In genomic region chr17:50661795-50662391, GRCh38 we compare ENCODE assay signal across 9 cellular contexts. TPM values are rescaled to one million over a fixed set of nuclear protein-coding genes. Genes with fewer than 3 reads are reported as not detected.
DNase-seq lines count a peak whose midpoint lies in the region; ATAC-seq, FAIRE-seq and TF ChIP-seq lines count a peak whose summit lies in the region.
"Had no signal": no experiment of that assay in that cellular context is flagged by ENCODE, and none has a peak within 500 bp of the region (broad histone marks: within the 10 kb centered on the region; RNA-seq: fewer than 3 reads in every experiment).

No MANE protein-coding gene starts in this region.

- TF ChIP-seq CTCF in OCI-LY3 (IDR thresholded peaks at IDR 0.05; ENCODE audit: low read depth, low read length) (no peak), K562 (IDR thresholded peaks at IDR 0.05 in 2 of 3, conservative IDR thresholded peaks at IDR 0.05 in 1 of 3; ENCODE audit: insufficient read depth in 2 of 3, low read depth in 1 of 3, low read length in 3 of 3) (no peak)

- H3K9ac ChIP-seq in OCI-LY3 (ENCODE audit: low read length): no peak overlapping the region
- peak overlapping the region; percentile 58 to 83; a peak in 3 of 4 replicates for H3K9ac ChIP-seq in K562 (ENCODE audit: insufficient read depth in 1 of 2, low read depth in 2 of 2, low read length in 2 of 2)

- ATAC-seq in K562 (peak; percentile 87), HG02763 (IDR thresholded peaks at IDR 0.05; ENCODE audit: unreplicated experiment) (no peak)

- no TSS peak for BruUV-seq in K562 (replicated peaks; lab: Mats Ljungman, UMichigan)

- FAIRE-seq in K562 (lab: Jason Lieb, UNC): peak; percentile 98
- FAIRE-seq: GM18507 had no signal

- H3K79me2 ChIP-seq in OCI-LY3 (ENCODE audit: low read length) (no peaks in the 10 kb centered on the region), K562 (ENCODE audit: control insufficient read depth, insufficient read depth, low read length) (no peaks in the 10 kb centered on the region)

- H4K20me1 ChIP-seq in OCI-LY3 (ENCODE audit: insufficient read depth, low read length) (no peaks in the 10 kb centered on the region), K562 (replicated peaks; ENCODE audit: control insufficient read depth, insufficient read depth, low read length) (no peaks in the 10 kb centered on the region)

- H3K27ac ChIP-seq in OCI-LY3 (ENCODE audit: low read length) (no peak overlapping the region), K562 (ENCODE audit: extremely low read depth, low read depth, low read length) (peak overlapping the region; percentile 95)

- intact Hi-C loops in K562 (cut with micrococcal nuclease): no loop called here

- CTCF ChIA-PET in K562 (lab: Yijun Ruan, JAX; ENCODE audit: low intra/inter-chr PET ratio): no interaction called here

- POLR2A ChIA-PET in K562 (lab: Yijun Ruan, JAX): interaction anchor here (0.6 to 1.8 kb wide), 12 partner anchors 9 to 342 kb away, joined by 3 to 6 read pairs (median 4); no protein-coding TSS in a partner anchor

- H3K4me1 ChIP-seq in OCI-LY3 (ENCODE audit: low read length) (peaks cover 4% of the 10 kb centered on the region; the same call in 1 of the 2 replicates), K562 (replicated peaks in 1 of 2; ENCODE audit: control insufficient read depth in 2 of 2, insufficient read depth in 2 of 2, low read length in 2 of 2) (peaks cover 59 to 61% of the 10 kb centered on the region in 2 experiments)

- peak; percentile 58; the same call in 1 of the 2 replicates for TF ChIP-seq POLR2A in K562 (conservative IDR thresholded peaks at IDR 0.05)

- TF ChIP-seq EP300 in K562 (IDR thresholded peaks at IDR 0.05; ENCODE audit: low read length): peak; percentile 86

- no peak for TF ChIP-seq RAD21 in K562 (CRISPR knock-in tag; conservative IDR thresholded peaks at IDR 0.05 in 1 of 2, IDR thresholded peaks at IDR 0.05 in 1 of 2)

- peaks cover 7% of the 10 kb centered on the region; the same call in 1 of the 2 replicates for H3K27me3 ChIP-seq in OCI-LY3 (ENCODE audit: low read depth, low read length)
- no peaks in the 10 kb centered on the region; a peak in 1 of 5 replicates for H3K27me3 ChIP-seq in K562 (ENCODE audit: control insufficient read depth in 2 of 2, insufficient read depth in 2 of 2, low read length in 2 of 2)

- H2AFZ ChIP-seq in OCI-LY3 (ENCODE audit: low read depth, low read length) (0 out of 2 replicates have a peak overlapping the region, but pooled peaks have one; percentile 54), K562 (ENCODE audit: low read depth, low read length) (peak overlapping the region; percentile 81)

- H3K4me2 ChIP-seq in OCI-LY3 (ENCODE audit: low read length) (no peak overlapping the region), K562 (ENCODE audit: insufficient read depth, low read length) (peak overlapping the region; percentile 73)

- WGBS in K562 (ENCODE audit: insufficient coverage, low coverage, missing lambda C conversion rate): 26% methylated on average over 9 of the region's 9 CpGs

- in situ Hi-C loops in K562 (cut with MboI): no loop called here

- no peaks in the 10 kb centered on the region for H3K9me3 ChIP-seq in OCI-LY3 (ENCODE audit: insufficient read depth, low read length)
- H3K9me3 ChIP-seq in K562 (replicated peaks; ENCODE audit: control insufficient read depth, insufficient read depth, low read depth, low read length): no peaks in the 10 kb centered on the region

- DNase-seq in stimulated activated CD4-positive, alpha-beta T cell treated with anti-CD3 and anti-CD28 coated beads, Interleukin-12 subunit alpha, Interleukin-12 subunit beta, amount 100 ng/mL, for 4 hours: peak; percentile 7
- DNase-seq in stimulated activated CD4-positive, alpha-beta T cell treated with anti-CD3 and anti-CD28 coated beads, Interleukin-4, amount 100 ng/mL, for 1 hour: no peak
- DNase-seq in K562 (ENCODE audit: extremely low read depth in 1 of 4, low spot score in 3 of 4) (peak; percentile 67 to 91 (median 78)), left kidney (ENCODE audit: low read depth, low spot score) (peak; percentile 78), stromal cell of bone marrow (ENCODE audit: low read depth) (peak; percentile 76)
- DNase-seq in activated effector memory CD4-positive, alpha-beta T cell treated with anti-CD3 and anti-CD28 coated beads, Interleukin-2, amount 50 U/mL, for 16 hours: no peak

- H3K36me3 ChIP-seq in OCI-LY3 (replicated peaks; ENCODE audit: low read depth, low read length) (no peaks in the 10 kb centered on the region), K562 (ENCODE audit: control insufficient read depth, insufficient read depth, low read length) (no peaks in the 10 kb centered on the region)

- H3K4me3 ChIP-seq in OCI-LY3 (ENCODE audit: low read length) (no peak overlapping the region), K562 (no peak overlapping the region)

- H3K9me1 ChIP-seq in K562 (ENCODE audit: control insufficient read depth, insufficient read depth, low read length): peaks cover 8% of the 10 kb centered on the region

TF ChIP-seq in K562, 482 proteins besides CTCF, POLR2A, EP300 and RAD21 (continues in another document):
- TF ChIP-seq ERF (CRISPR knock-in tag; IDR thresholded peaks at IDR 0.05) (peak; percentile 51; the same call in 1 of the 2 replicates), MIER1 (IDR thresholded peaks at IDR 0.05; ENCODE audit: low read depth) (peak; percentile 31; the same call in 1 of the 2 replicates), SREBF1 (IDR thresholded peaks at IDR 0.05; ENCODE audit: borderline replicate concordance, low read depth, low read length) (no peak), MYBL2 (IDR thresholded peaks at IDR 0.05; ENCODE audit: low read depth) (no peak), MYBL2 (CRISPR knock-in tag; IDR thresholded peaks at IDR 0.05; ENCODE audit: borderline replicate concordance) (no peak), ZEB2 (IDR thresholded peaks at IDR 0.05) (peak; percentile 82)

RNA-seq across cellular contexts. Expression of gene ABCC3, which starts 27.2 kb away (rescaled TPM):
- total RNA-seq in K562 (2011; cell fraction: chromatin; rRNA removed; ENCODE audit: low replicate concordance): 2.3 and 7.3 TPM in 2 replicates
- 3.3 and 3.7 TPM in 2 replicates for total RNA-seq in K562 (2011; cell fraction: nucleolus; rRNA removed)
- total RNA-seq in K562 (2011; cell fraction: nucleoplasm; rRNA removed): 2.0 and 2.1 TPM in 2 replicates
- total RNA-seq in K562 (2014; rRNA removed) (not detected in 2 replicates), K562 (2014; rRNA removed; fragmentation: Illumina TruSeq; extraction: Trizol) (not detected in 2 replicates), K562 (2015; rRNA removed; fragmentation: Illumina TruSeq; extraction: Trizol) (not detected in 2 replicates), K562 (2021) (0.34 and 1.6 TPM in 2 replicates)
- polyA plus RNA-seq in K562 (2011; rRNA removed) (0.78 and 0.93 TPM in 2 replicates), K562 (2014; fragmentation: Illumina TruSeq; extraction: Trizol) (not detected in 2 replicates), K562 (2014; fragmentation: Nextera tagmentation; extraction: Ambion mirVana) (under 1 TPM in 1 of 2 experiments, not detected in 1; 0.03 TPM), K562 (2014; rRNA removed) (0.07 TPM in 1 of 2 replicates, not detected in the other)
- 0.27 and 0.51 TPM in 2 replicates for polyA plus RNA-seq in K562 (2011; cell fraction: cytosol; rRNA removed)
- 2.6 and 6.0 TPM in 2 replicates for polyA plus RNA-seq in K562 (2011; cell fraction: nucleus; rRNA removed)
- polyA plus RNA-seq in K562 (2012): 0.31 and 0.44 TPM in 2 replicates
- polyA minus RNA-seq in K562 (2011; rRNA and poly(A)+ RNA removed): 0.35 and 0.45 TPM in 2 replicates
- 1.4 and 2.1 TPM in 2 replicates for polyA minus RNA-seq in K562 (2011; cell fraction: cytosol; rRNA and poly(A)+ RNA removed)
- polyA minus RNA-seq in K562 (2011; cell fraction: nucleus; rRNA and poly(A)+ RNA removed): 1.4 and 2.3 TPM in 2 replicates

RNA-seq across cellular contexts. Expression of gene ANKRD40, which starts 45.8 kb away (rescaled TPM):
- total RNA-seq in K562 (2011; cell fraction: chromatin; rRNA removed; ENCODE audit: low replicate concordance): 24.0 and 50.0 TPM in 2 replicates
- total RNA-seq in K562 (2011; cell fraction: nucleolus; rRNA removed): 13.9 and 14.3 TPM in 2 replicates
- total RNA-seq in K562 (2011; cell fraction: nucleoplasm; rRNA removed): 27.6 and 36.9 TPM in 2 replicates
- total RNA-seq in K562 (2014; rRNA removed) (16.6 and 17.8 TPM in 2 replicates), K562 (2014; rRNA removed; fragmentation: Illumina TruSeq; extraction: Trizol) (28.1 and 30.5 TPM in 2 replicates), K562 (2015; rRNA removed; fragmentation: Illumina TruSeq; extraction: Trizol) (26.8 and 27.7 TPM in 2 replicates), K562 (2021) (26.1 and 28.3 TPM in 2 replicates)
- polyA plus RNA-seq in K562 (2011; rRNA removed) (23.6 and 28.4 TPM in 2 replicates), K562 (2014; fragmentation: Illumina TruSeq; extraction: Trizol) (26.1 and 28.9 TPM in 2 replicates), K562 (2014; fragmentation: Nextera tagmentation; extraction: Ambion mirVana) (1 to 10 TPM; 9.0 to 9.9 TPM), K562 (2014; rRNA removed) (17.5 and 19.4 TPM in 2 replicates)
- 13.4 and 17.8 TPM in 2 replicates for polyA plus RNA-seq in K562 (2011; cell fraction: cytosol; rRNA removed)
- polyA plus RNA-seq in K562 (2011; cell fraction: nucleus; rRNA removed): 10.6 and 11.2 TPM in 2 replicates
- polyA plus RNA-seq in K562 (2012): 12.6 and 15.6 TPM in 2 replicates
- polyA minus RNA-seq in K562 (2011; rRNA and poly(A)+ RNA removed): 32.0 and 35.6 TPM in 2 replicates
- 15.3 and 15.5 TPM in 2 replicates for polyA minus RNA-seq in K562 (2011; cell fraction: cytosol; rRNA and poly(A)+ RNA removed)
- 8.6 and 9.3 TPM in 2 replicates for polyA minus RNA-seq in K562 (2011; cell fraction: nucleus; rRNA and poly(A)+ RNA removed)

RNA-seq across cellular contexts. Expression of gene LUC7L3, which starts 57.5 kb away (rescaled TPM):
- total RNA-seq in K562 (2011; cell fraction: chromatin; rRNA removed; ENCODE audit: low replicate concordance): 92.6 and 423 TPM in 2 replicates
- 72.9 and 85.9 TPM in 2 replicates for total RNA-seq in K562 (2011; cell fraction: nucleolus; rRNA removed)
- total RNA-seq in K562 (2011; cell fraction: nucleoplasm; rRNA removed): 129 and 178 TPM in 2 replicates
- total RNA-seq in K562 (2014; rRNA removed): 86.0 and 109 TPM in 2 replicates
- 108 and 126 TPM in 2 replicates for total RNA-seq in K562 (2014; rRNA removed; fragmentation: Illumina TruSeq; extraction: Trizol)
- total RNA-seq in K562 (2015; rRNA removed; fragmentation: Illumina TruSeq; extraction: Trizol): 116 and 127 TPM in 2 replicates
- 120 and 134 TPM in 2 replicates for total RNA-seq in K562 (2021)
- 171 and 189 TPM in 2 replicates for polyA plus RNA-seq in K562 (2011; rRNA removed)
- polyA plus RNA-seq in K562 (2011; cell fraction: cytosol; rRNA removed): 61.7 and 71.2 TPM in 2 replicates
- 529 and 662 TPM in 2 replicates for polyA plus RNA-seq in K562 (2011; cell fraction: nucleus; rRNA removed)
- polyA plus RNA-seq in K562 (2012): 127 TPM in 2 replicates
- 176 and 206 TPM in 2 replicates for polyA plus RNA-seq in K562 (2014; fragmentation: Illumina TruSeq; extraction: Trizol)
- polyA plus RNA-seq in K562 (2014; fragmentation: Nextera tagmentation; extraction: Ambion mirVana): 10 to 100 TPM; 80.8 to 97.7 TPM
- polyA plus RNA-seq in K562 (2014; rRNA removed): 207 and 284 TPM in 2 replicates
- polyA minus RNA-seq in K562 (2011; rRNA and poly(A)+ RNA removed): 41.1 and 55.4 TPM in 2 replicates
- 18.6 and 19.8 TPM in 2 replicates for polyA minus RNA-seq in K562 (2011; cell fraction: cytosol; rRNA and poly(A)+ RNA removed)
- polyA minus RNA-seq in K562 (2011; cell fraction: nucleus; rRNA and poly(A)+ RNA removed): 160 and 256 TPM in 2 replicates

Comparison
In these comparisons a context has a peak if more than half of its experiments do, and no peak if none do; other contexts are left out.
1. DNase-seq: peak in stimulated activated CD4-positive, alpha-beta T cell treated with anti-CD3 and anti-CD28 coated beads, Interleukin-12 subunit alpha, Interleukin-12 subunit beta, amount 100 ng/mL, for 4 hours (single experiment), K562 (4 of 4), left kidney (single experiment) and stromal cell of bone marrow (single experiment); none in stimulated activated CD4-positive, alpha-beta T cell treated with anti-CD3 and anti-CD28 coated beads, Interleukin-4, amount 100 ng/mL, for 1 hour (single experiment) and activated effector memory CD4-positive, alpha-beta T cell treated with anti-CD3 and anti-CD28 coated beads, Interleukin-2, amount 50 U/mL, for 16 hours (single experiment).